ENCODE assay signal across 1 cellular context in the genomic region with DNA sequence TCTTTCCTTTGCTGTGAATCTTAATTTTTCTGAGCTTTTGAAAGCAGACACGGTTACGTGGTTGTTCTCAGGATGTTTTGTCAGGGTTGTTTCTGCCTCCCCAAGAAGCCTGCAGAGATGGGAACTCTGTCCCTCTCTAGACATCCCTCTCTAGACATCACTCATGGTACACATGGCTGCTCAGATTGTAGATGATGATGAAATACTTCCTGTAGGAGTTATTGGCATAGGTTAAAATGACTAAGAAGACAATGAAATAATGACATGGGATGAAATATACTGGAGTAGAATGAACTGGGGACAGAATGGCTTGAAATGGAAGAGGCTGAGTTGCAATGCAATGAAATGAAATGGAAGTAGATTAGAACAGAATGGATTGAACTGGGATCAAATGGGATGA.
TF ChIP-seq lines count a peak whose summit lies in the region.

No MANE protein-coding gene starts in this region.

TF ChIP-seq in K562, 482 proteins besides CTCF, POLR2A, EP300 and RAD21 (continued from another document):
- TF ChIP-seq, protein P1, sequence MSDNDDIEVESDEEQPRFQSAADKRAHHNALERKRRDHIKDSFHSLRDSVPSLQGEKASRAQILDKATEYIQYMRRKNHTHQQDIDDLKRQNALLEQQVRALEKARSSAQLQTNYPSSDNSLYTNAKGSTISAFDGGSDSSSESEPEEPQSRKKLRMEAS (CRISPR knock-in tag; IDR thresholded peaks at IDR 0.05): no peak
- TF ChIP-seq CEBPG (CRISPR knock-in tag; IDR thresholded peaks at IDR 0.05) (no peak), CEBPG (tag; conservative IDR thresholded peaks at IDR 0.05 in 1 of 2, IDR thresholded peaks at IDR 0.05 in 1 of 2) (0 out of 4 replicates have a peak, but pooled peaks of 1 of the 2 experiments have one; percentile 38), MXI1 (IDR thresholded peaks at IDR 0.05; ENCODE audit: low read depth, low read length) (no peak), ZNF274 (IDR thresholded peaks at IDR 0.05; ENCODE audit: borderline replicate concordance, low read depth, low read length) (no peak), POLR3A (IDR thresholded peaks at IDR 0.05; ENCODE audit: borderline replicate concordance, extremely low read depth, insufficient read depth, insufficient read length) (no peak), ETV5 (CRISPR knock-in tag; IDR thresholded peaks at IDR 0.05; ENCODE audit: low read depth) (no peak), NRF1 (conservative IDR thresholded peaks at IDR 0.05 in 1 of 2, IDR thresholded peaks at IDR 0.05 in 1 of 2) (no peak), PTTG1 (tag; IDR thresholded peaks at IDR 0.05; ENCODE audit: low read depth) (no peak)
- TF ChIP-seq, protein P2, sequence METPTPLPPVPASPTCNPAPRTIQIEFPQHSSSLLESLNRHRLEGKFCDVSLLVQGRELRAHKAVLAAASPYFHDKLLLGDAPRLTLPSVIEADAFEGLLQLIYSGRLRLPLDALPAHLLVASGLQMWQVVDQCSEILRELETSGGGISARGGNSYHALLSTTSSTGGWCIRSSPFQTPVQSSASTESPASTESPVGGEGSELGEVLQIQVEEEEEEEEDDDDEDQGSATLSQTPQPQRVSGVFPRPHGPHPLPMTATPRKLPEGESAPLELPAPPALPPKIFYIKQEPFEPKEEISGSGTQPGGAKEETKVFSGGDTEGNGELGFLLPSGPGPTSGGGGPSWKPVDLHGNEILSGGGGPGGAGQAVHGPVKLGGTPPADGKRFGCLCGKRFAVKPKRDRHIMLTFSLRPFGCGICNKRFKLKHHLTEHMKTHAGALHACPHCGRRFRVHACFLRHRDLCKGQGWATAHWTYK (CRISPR knock-in tag; IDR thresholded peaks at IDR 0.05): no peak
- TF ChIP-seq, protein P3, sequence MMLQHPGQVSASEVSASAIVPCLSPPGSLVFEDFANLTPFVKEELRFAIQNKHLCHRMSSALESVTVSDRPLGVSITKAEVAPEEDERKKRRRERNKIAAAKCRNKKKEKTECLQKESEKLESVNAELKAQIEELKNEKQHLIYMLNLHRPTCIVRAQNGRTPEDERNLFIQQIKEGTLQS (IDR thresholded peaks at IDR 0.05): peak; percentile 43; the same call in 1 of the 2 replicates
- TF ChIP-seq, protein P3 (CRISPR knock-in tag; conservative IDR thresholded peaks at IDR 0.05): no peak
- TF ChIP-seq, protein P4, sequence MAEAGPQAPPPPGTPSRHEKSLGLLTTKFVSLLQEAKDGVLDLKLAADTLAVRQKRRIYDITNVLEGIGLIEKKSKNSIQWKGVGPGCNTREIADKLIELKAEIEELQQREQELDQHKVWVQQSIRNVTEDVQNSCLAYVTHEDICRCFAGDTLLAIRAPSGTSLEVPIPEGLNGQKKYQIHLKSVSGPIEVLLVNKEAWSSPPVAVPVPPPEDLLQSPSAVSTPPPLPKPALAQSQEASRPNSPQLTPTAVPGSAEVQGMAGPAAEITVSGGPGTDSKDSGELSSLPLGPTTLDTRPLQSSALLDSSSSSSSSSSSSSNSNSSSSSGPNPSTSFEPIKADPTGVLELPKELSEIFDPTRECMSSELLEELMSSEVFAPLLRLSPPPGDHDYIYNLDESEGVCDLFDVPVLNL (CRISPR knock-in tag; IDR thresholded peaks at IDR 0.05; ENCODE audit: low read depth): no peak
TF ChIP-seq in K562: peak in this region for 2.
